25 cellular contexts compared by ENCODE assay signal in genomic region chr1:236830560-236830959, GRCh38.
"Had no signal": no experiment of that assay in that cellular context is flagged by ENCODE, and none has a peak within 500 bp of the region (broad histone marks: within the 10 kb centered on the region; RNA-seq: fewer than 3 reads in every experiment).

No MANE protein-coding gene starts in this region.

- H3K9me3 Mint-ChIP-seq: central memory CD8-positive, alpha-beta T cell; dendritic cell treated with granulocyte-macrophage colony-stimulating factor and Interleukin-4, amounts not matched to agents 40 ng/mL and 50 ng/mL, for 4 days; naive thymus-derived CD4-positive, alpha-beta T cell; stimulated activated naive CD8-positive, alpha-beta T cell treated with anti-CD3 and anti-CD28 coated beads, Interleukin-15, Interleukin-2, amounts not matched to agents 100 ng/mL and 50 ng/mL, for 24 hours; T-helper 1 cell treated with Interleukin-12 subunit alpha and Interleukin-12 subunit beta and Interleukin-4 antibody, amounts not matched to agents 30 μg/mL and 1 μg/mL, for 36 hours had no signal

- H3K27ac Mint-ChIP-seq: dendritic cell treated with granulocyte-macrophage colony-stimulating factor and Interleukin-4, amounts not matched to agents 40 ng/mL and 50 ng/mL, for 4 days; naive thymus-derived CD4-positive, alpha-beta T cell; stimulated activated naive CD8-positive, alpha-beta T cell treated with anti-CD3 and anti-CD28 coated beads, Interleukin-15, Interleukin-2, amounts not matched to agents 100 ng/mL and 50 ng/mL, for 24 hours; T-helper 1 cell treated with Interleukin-12 subunit alpha and Interleukin-12 subunit beta and Interleukin-4 antibody, amounts not matched to agents 30 μg/mL and 1 μg/mL, for 36 hours had no signal

- ATAC-seq: activated CD4-positive, CD25-positive, alpha-beta regulatory T cell treated with anti-CD3 and anti-CD28 coated beads, Interleukin-2, amount 50 U/mL, for 24 hours; naive thymus-derived CD4-positive, alpha-beta T cell; right lobe of liver; upper lobe of right lung had no signal

- FAIRE-seq: islet of Langerhans had no signal

- H3K27me3 Mint-ChIP-seq: central memory CD8-positive, alpha-beta T cell; dendritic cell treated with granulocyte-macrophage colony-stimulating factor and Interleukin-4, amounts not matched to agents 40 ng/mL and 50 ng/mL, for 4 days; naive thymus-derived CD4-positive, alpha-beta T cell; stimulated activated naive CD8-positive, alpha-beta T cell treated with anti-CD3 and anti-CD28 coated beads, Interleukin-15, Interleukin-2, amounts not matched to agents 100 ng/mL and 50 ng/mL, for 24 hours had no signal

- H3K27me3 ChIP-seq: breast epithelium, esophagus muscularis mucosa, right lobe of liver, thyroid gland, upper lobe of right lung had no signal

- H3K9me3 ChIP-seq: breast epithelium, esophagus muscularis mucosa, right lobe of liver, thyroid gland, upper lobe of right lung had no signal

- DNase-seq: activated CD4-positive, alpha-beta T cell treated with anti-CD3 and anti-CD28 coated beads for 48 hours; activated CD4-positive, alpha-beta T cell treated with anti-CD3 and anti-CD28 coated beads, Interleukin-2, amount 50 U/mL, for 48 hours; activated CD8-positive, alpha-beta memory T cell treated with anti-CD3 and anti-CD28 coated beads for 24 hours; activated gamma-delta T cell; activated naive CD4-positive, alpha-beta T cell treated with anti-CD3 and anti-CD28 coated beads, Interleukin-2, amount 50 U/mL, for 16 hours; foreskin melanocyte; midbrain; naive thymus-derived CD4-positive, alpha-beta T cell; right lobe of liver; stimulated activated CD4-positive, alpha-beta T cell treated with anti-CD3 and anti-CD28 coated beads, Interleukin-12 subunit alpha, Interleukin-12 subunit beta, amount 100 ng/mL, for 4 hours; stimulated activated CD4-positive, alpha-beta T cell treated with anti-CD3 and anti-CD28 coated beads, Interleukin-4, amount 100 ng/mL, for 1 hour; SW 1271; T-helper 9 cell; thyroid gland; upper lobe of right lung had no signal

- H3K4me3 Mint-ChIP-seq: central memory CD8-positive, alpha-beta T cell; dendritic cell treated with granulocyte-macrophage colony-stimulating factor and Interleukin-4, amounts not matched to agents 40 ng/mL and 50 ng/mL, for 4 days; naive thymus-derived CD4-positive, alpha-beta T cell; stimulated activated naive CD8-positive, alpha-beta T cell treated with anti-CD3 and anti-CD28 coated beads, Interleukin-15, Interleukin-2, amounts not matched to agents 100 ng/mL and 50 ng/mL, for 24 hours; T-helper 1 cell treated with Interleukin-12 subunit alpha and Interleukin-12 subunit beta and Interleukin-4 antibody, amounts not matched to agents 30 μg/mL and 1 μg/mL, for 36 hours had no signal

- H3K4me1 ChIP-seq: breast epithelium, esophagus muscularis mucosa, thyroid gland, upper lobe of right lung had no signal

- H3K4me3 ChIP-seq: breast epithelium, esophagus muscularis mucosa, right lobe of liver, skin epidermis, thyroid gland, upper lobe of right lung had no signal

- H3K27ac ChIP-seq: breast epithelium, esophagus muscularis mucosa, right lobe of liver, thyroid gland, upper lobe of right lung, VCaP had no signal
